ENCODE assay signal across 8 cellular contexts in the genomic region with DNA sequence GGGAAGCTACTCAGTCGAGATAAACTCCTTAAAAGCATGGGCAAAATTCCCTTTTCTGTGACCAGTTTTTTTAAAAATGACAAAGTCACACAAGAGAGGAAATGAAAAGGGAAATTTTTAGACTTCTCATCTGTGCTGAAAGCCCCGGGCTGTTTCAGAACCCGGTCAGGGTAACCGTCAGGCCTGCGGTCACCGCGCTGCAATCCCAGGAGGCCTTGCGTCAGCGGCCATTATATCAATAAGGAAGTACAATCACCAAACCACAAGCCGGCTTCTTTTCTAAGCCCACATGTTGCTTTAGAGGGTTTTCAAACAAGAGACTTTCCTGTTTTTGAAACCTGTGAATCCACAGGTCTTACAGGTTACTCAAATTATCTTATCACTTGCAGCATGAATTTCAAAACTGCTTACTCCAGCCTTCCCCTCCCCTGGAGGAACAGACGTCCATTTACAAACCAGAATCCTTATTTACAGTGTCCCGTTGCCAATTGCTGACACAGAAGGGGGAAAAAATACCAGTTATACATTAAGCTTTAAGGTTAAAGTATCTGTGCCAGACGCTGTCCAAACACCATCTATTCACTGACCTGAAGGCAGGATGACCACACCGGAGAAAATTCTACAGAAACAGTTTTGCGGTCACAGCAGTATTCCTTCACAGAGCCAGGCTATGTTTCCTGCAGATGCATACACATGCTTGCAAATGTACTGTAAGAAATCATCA.
A peak's percentile ranks its signal among the peaks of the same experiment; 100 is the strongest.
DNase-seq lines count a peak whose midpoint lies in the region; ATAC-seq, FAIRE-seq and TF ChIP-seq lines count a peak whose summit lies in the region.

No MANE protein-coding gene starts in this region.

- H3K27ac ChIP-seq in OCI-LY7 (ENCODE audit: low read depth, low read length, poor library complexity, severe bottlenecking) = peak overlapping the region; percentile 97

- CTCF ChIA-PET in OCI-LY7 (lab: Charles Lee; ENCODE audit: unreplicated experiment) = interaction anchor here (0.9 to 2.4 kb wide), 2 partner anchors 11 to 16 kb away, joined by 4 to 8 read pairs; no protein-coding TSS in a partner anchor

- ATAC-seq in HG02970 (IDR thresholded peaks at IDR 0.05; ENCODE audit: low FRiP score, unreplicated experiment) = peak; percentile 83
- ATAC-seq in activated T-cell treated with anti-CD3 and anti-CD28 coated beads, Interleukin-2, amount 50 U/mL, for 4 hours = peak; percentile 92 to 93

- intact Hi-C loops in OCI-LY7 (cut with micrococcal nuclease; ENCODE audit: unreplicated experiment) = loop anchor here (1.0 to 5.0 kb wide), 10 partner anchors 15 to 476 kb away; partner anchors contain the start of gene IRF2BP2

- H3K9me3 Mint-ChIP-seq in activated T-cell treated with anti-CD3 and anti-CD28 coated beads, Interleukin-2, amount 50 U/mL, for 4 hours = no peaks in the 10 kb centered on the region
- no peaks in the 10 kb centered on the region for H3K9me3 Mint-ChIP-seq in progenitor cell of endocrine pancreas (ENCODE audit: low read depth)

- no peaks in the 10 kb centered on the region for H3K36me3 Mint-ChIP-seq in activated T-cell treated with anti-CD3 and anti-CD28 coated beads, Interleukin-2, amount 50 U/mL, for 4 hours (ENCODE audit: insufficient read depth)
- no peaks in the 10 kb centered on the region for H3K36me3 Mint-ChIP-seq in progenitor cell of endocrine pancreas (ENCODE audit: insufficient read depth)

- H3K4me2 ChIP-seq in OCI-LY7 (ENCODE audit: low read length) = peak overlapping the region; percentile 84

- BruUV-seq in OCI-LY7 (replicated peaks; lab: Mats Ljungman, UMichigan) = TSS peak; percentile 97

- TF ChIP-seq CTCF in OCI-LY7 (conservative IDR thresholded peaks at IDR 0.05; ENCODE audit: low read length) (no peak), progenitor cell of endocrine pancreas (IDR thresholded peaks at IDR 0.05; ENCODE audit: unreplicated experiment) (no peak)

- no peaks in the 10 kb centered on the region for H3K27me3 Mint-ChIP-seq in activated T-cell treated with anti-CD3 and anti-CD28 coated beads, Interleukin-2, amount 50 U/mL, for 4 hours (ENCODE audit: low read depth)
- no peaks in the 10 kb centered on the region for H3K27me3 Mint-ChIP-seq in progenitor cell of endocrine pancreas

- H3K79me2 ChIP-seq in OCI-LY7 (ENCODE audit: insufficient read depth, low read depth, low read length) = no peaks in the 10 kb centered on the region

- peak; percentile 93 for FAIRE-seq in GM18507 (lab: Jason Lieb, UNC)

- H3K9me2 ChIP-seq in OCI-LY7 (ENCODE audit: insufficient read depth, low read length) = no peaks in the 10 kb centered on the region

- DNase-seq in GM18507 (ENCODE audit: extremely low spot score, insufficient read length, low read depth) = peak; percentile 77
- DNase-seq in OCI-LY7 (ENCODE audit: low spot score) = peak; percentile 97
- DNase-seq in activated T-cell treated with anti-CD3 and anti-CD28 coated beads, Interleukin-2, amount 50 U/mL, for 4 hours = peak; percentile 81
- peak; percentile 93 for DNase-seq in fibroblast of peridontal ligament (ENCODE audit: extremely low read depth)
- DNase-seq in progenitor cell of endocrine pancreas (ENCODE audit: low spot score, unreplicated experiment) = no peak
- peak; percentile 89 for DNase-seq in ureter (ENCODE audit: low spot score)
- DNase-seq in NCI-H510A treated with DMSO at 0.1 percent for 48 hours (lab: John Stamatoyannopoulos, UW) = no peak

- H3K4me1 ChIP-seq in OCI-LY7 (ENCODE audit: insufficient read depth, low read length, poor library complexity, severe bottlenecking) = peaks cover 74% of the 10 kb centered on the region

- H2AFZ ChIP-seq in OCI-LY7 (ENCODE audit: low read length) = peak overlapping the region; percentile 11; the same call in 1 of the 2 replicates

- no peaks in the 10 kb centered on the region for H3K36me3 ChIP-seq in OCI-LY7 (ENCODE audit: insufficient read depth, low read length)

- peak overlapping the region; percentile 92 for H3K27ac Mint-ChIP-seq in progenitor cell of endocrine pancreas

- POLR2A ChIA-PET in OCI-LY7 (lab: Charles Lee) = interaction anchor here (0.7 to 6.2 kb wide), 20 partner anchors 8 to 445 kb away, joined by 3 to 120 read pairs (median 4); partner anchors contain the start of gene IRF2BP2

- peak overlapping the region; percentile 56 for H3K4me3 ChIP-seq in OCI-LY7 (ENCODE audit: low read depth, low read length, poor library complexity, severe bottlenecking)

- H3K4me3 Mint-ChIP-seq in activated T-cell treated with anti-CD3 and anti-CD28 coated beads, Interleukin-2, amount 50 U/mL, for 4 hours = peak overlapping the region; percentile 68
- H3K4me3 Mint-ChIP-seq in progenitor cell of endocrine pancreas (ENCODE audit: low read depth) = peak overlapping the region; percentile 4

- H3K9me3 ChIP-seq in OCI-LY7 (ENCODE audit: low read length) = no peaks in the 10 kb centered on the region

- H4K20me1 ChIP-seq in OCI-LY7 (ENCODE audit: insufficient read depth, low read length) = no peaks in the 10 kb centered on the region

- H3K4me1 Mint-ChIP-seq in activated T-cell treated with anti-CD3 and anti-CD28 coated beads, Interleukin-2, amount 50 U/mL, for 4 hours (ENCODE audit: low read depth) = peaks cover 63% of the 10 kb centered on the region
- H3K4me1 Mint-ChIP-seq in progenitor cell of endocrine pancreas (ENCODE audit: low read depth) = peaks cover 62% of the 10 kb centered on the region

Comparison
In these comparisons a context has a peak if more than half of its experiments do, and no peak if none do; other contexts are left out.
1. DNase-seq: peak in GM18507 (single experiment), OCI-LY7 (single experiment), activated T-cell treated with anti-CD3 and anti-CD28 coated beads, Interleukin-2, amount 50 U/mL, for 4 hours (single experiment), fibroblast of peridontal ligament (single experiment) and ureter (single experiment); none in progenitor cell of endocrine pancreas (single experiment) and NCI-H510A treated with DMSO at 0.1 percent for 48 hours (single experiment).